1 cellular context compared by ENCODE assay signal in the genomic region with DNA sequence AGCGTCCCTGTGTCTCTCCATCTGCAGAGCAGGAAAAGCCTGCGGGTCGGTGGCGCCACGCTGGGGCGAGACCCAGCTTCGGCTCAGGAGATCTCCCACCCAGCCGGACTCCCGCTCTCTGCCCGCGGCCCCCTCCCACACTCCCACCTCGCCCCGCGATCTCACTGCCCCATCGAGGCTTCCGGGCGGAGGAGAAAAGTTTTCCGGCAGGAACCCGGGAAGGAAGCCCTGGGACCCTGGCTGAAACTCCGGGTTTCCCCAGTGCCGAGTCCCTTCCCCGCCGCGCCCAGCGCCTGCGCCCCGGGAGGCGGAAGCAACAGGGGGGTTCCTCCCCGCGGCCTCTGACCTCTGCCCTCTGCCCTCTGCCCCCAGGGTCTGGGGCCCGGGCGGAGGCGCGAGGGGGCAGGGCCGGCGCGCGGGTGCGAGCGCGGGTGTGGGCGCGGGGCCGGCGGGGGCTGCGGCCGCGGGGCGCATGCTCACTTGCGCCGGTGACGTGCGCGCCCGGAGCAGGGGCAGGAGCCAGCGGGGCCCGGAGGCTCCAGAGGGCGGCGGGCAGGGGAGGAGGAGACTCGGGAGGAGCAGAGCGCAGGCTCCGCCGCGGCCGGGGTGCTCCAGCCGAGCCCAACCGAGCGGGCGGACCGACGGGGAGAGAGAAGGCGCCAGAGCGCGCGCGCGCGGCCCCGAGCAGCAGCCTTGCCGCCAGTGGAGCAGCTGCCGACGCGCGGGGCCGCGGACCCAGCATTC.
TF ChIP-seq lines count a peak whose summit lies in the region.

A gene (plus strand): TSS at position 541 of the 744 bp plus-strand sequence. CDS start 379 bp downstream, outside the sequence.

TF ChIP-seq in HepG2, 621 proteins besides CTCF, POLR2A, EP300 and RAD21 (continued from another document and continues in another):
- TF ChIP-seq ZNF256 (CRISPR knock-in tag; conservative IDR thresholded peaks at IDR 0.05): no peak
- TF ChIP-seq, protein P1, sequence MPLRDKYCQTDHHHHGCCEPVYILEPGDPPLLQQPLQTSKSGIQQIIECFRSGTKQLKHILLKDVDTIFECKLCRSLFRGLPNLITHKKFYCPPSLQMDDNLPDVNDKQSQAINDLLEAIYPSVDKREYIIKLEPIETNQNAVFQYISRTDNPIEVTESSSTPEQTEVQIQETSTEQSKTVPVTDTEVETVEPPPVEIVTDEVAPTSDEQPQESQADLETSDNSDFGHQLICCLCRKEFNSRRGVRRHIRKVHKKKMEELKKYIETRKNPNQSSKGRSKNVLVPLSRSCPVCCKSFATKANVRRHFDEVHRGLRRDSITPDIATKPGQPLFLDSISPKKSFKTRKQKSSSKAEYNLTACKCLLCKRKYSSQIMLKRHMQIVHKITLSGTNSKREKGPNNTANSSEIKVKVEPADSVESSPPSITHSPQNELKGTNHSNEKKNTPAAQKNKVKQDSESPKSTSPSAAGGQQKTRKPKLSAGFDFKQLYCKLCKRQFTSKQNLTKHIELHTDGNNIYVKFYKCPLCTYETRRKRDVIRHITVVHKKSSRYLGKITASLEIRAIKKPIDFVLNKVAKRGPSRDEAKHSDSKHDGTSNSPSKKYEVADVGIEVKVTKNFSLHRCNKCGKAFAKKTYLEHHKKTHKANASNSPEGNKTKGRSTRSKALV (CRISPR knock-in tag; IDR thresholded peaks at IDR 0.05): no peak
- peak; percentile 69; the same call in 1 of the 2 replicates for TF ChIP-seq SRY (CRISPR knock-in tag; IDR thresholded peaks at IDR 0.05)
- no peak for TF ChIP-seq IKZF1 (IDR thresholded peaks at IDR 0.05)
- TF ChIP-seq, protein P2, sequence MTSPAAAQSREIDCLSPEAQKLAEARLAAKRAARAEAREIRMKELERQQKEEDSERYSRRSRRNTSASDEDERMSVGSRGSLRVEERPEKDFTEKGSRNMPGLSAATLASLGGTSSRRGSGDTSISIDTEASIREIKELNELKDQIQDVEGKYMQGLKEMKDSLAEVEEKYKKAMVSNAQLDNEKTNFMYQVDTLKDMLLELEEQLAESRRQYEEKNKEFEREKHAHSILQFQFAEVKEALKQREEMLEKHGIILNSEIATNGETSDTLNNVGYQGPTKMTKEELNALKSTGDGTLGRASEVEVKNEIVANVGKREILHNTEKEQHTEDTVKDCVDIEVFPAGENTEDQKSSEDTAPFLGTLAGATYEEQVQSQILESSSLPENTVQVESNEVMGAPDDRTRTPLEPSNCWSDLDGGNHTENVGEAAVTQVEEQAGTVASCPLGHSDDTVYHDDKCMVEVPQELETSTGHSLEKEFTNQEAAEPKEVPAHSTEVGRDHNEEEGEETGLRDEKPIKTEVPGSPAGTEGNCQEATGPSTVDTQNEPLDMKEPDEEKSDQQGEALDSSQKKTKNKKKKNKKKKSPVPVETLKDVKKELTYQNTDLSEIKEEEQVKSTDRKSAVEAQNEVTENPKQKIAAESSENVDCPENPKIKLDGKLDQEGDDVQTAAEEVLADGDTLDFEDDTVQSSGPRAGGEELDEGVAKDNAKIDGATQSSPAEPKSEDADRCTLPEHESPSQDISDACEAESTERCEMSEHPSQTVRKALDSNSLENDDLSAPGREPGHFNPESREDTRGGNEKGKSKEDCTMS (CRISPR knock-in tag; conservative IDR thresholded peaks at IDR 0.05): no peak
- no peak; the same call in none of the 2 replicates for TF ChIP-seq ZNF746 (CRISPR knock-in tag; IDR thresholded peaks at IDR 0.05)
- TF ChIP-seq DPF2 (CRISPR knock-in tag; IDR thresholded peaks at IDR 0.05; ENCODE audit: borderline replicate concordance, low read depth): peak; percentile 40; the same call in 1 of the 2 replicates
- TF ChIP-seq, protein P3, sequence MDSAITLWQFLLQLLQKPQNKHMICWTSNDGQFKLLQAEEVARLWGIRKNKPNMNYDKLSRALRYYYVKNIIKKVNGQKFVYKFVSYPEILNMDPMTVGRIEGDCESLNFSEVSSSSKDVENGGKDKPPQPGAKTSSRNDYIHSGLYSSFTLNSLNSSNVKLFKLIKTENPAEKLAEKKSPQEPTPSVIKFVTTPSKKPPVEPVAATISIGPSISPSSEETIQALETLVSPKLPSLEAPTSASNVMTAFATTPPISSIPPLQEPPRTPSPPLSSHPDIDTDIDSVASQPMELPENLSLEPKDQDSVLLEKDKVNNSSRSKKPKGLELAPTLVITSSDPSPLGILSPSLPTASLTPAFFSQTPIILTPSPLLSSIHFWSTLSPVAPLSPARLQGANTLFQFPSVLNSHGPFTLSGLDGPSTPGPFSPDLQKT (CRISPR knock-in tag; IDR thresholded peaks at IDR 0.05; ENCODE audit: borderline replicate concordance): no peak
- TF ChIP-seq PAX8 (CRISPR knock-in tag; IDR thresholded peaks at IDR 0.05; ENCODE audit: borderline replicate concordance): peak; percentile 49; the same call in 1 of the 2 replicates
- no peak for TF ChIP-seq YEATS2 (CRISPR knock-in tag; IDR thresholded peaks at IDR 0.05; ENCODE audit: borderline replicate concordance)
- peak; percentile 68 for TF ChIP-seq YY1 (IDR thresholded peaks at IDR 0.05; ENCODE audit: insufficient read depth, insufficient replicate concordance, low read depth, low read length)
- no peak for TF ChIP-seq TBX3 (IDR thresholded peaks at IDR 0.05; ENCODE audit: borderline replicate concordance)
- TF ChIP-seq NRL (CRISPR knock-in tag; IDR thresholded peaks at IDR 0.05; ENCODE audit: borderline replicate concordance): peak; percentile 60; the same call in 1 of the 2 replicates
- TF ChIP-seq, protein P4, sequence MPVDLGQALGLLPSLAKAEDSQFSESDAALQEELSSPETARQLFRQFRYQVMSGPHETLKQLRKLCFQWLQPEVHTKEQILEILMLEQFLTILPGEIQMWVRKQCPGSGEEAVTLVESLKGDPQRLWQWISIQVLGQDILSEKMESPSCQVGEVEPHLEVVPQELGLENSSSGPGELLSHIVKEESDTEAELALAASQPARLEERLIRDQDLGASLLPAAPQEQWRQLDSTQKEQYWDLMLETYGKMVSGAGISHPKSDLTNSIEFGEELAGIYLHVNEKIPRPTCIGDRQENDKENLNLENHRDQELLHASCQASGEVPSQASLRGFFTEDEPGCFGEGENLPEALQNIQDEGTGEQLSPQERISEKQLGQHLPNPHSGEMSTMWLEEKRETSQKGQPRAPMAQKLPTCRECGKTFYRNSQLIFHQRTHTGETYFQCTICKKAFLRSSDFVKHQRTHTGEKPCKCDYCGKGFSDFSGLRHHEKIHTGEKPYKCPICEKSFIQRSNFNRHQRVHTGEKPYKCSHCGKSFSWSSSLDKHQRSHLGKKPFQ (CRISPR knock-in tag; IDR thresholded peaks at IDR 0.05; ENCODE audit: insufficient replicate concordance): peak; percentile 48
- peak; percentile 69; the same call in 1 of the 2 replicates for TF ChIP-seq MAZ (IDR thresholded peaks at IDR 0.05; ENCODE audit: borderline replicate concordance, low read depth, low read length)
- TF ChIP-seq MAZ (CRISPR knock-in tag; IDR thresholded peaks at IDR 0.05; ENCODE audit: low read depth): peak; percentile 84
- no peak for TF ChIP-seq FOSL1 (CRISPR knock-in tag; IDR thresholded peaks at IDR 0.05; ENCODE audit: borderline replicate concordance)
- peak; percentile 16; the same call in 1 of the 2 replicates for TF ChIP-seq ZNF124 (CRISPR knock-in tag; IDR thresholded peaks at IDR 0.05)
- no peak for TF ChIP-seq ARNT (IDR thresholded peaks at IDR 0.05)
- TF ChIP-seq KDM5A (IDR thresholded peaks at IDR 0.05; ENCODE audit: borderline replicate concordance, low read length): no peak
- TF ChIP-seq SMARCE1 (IDR thresholded peaks at IDR 0.05; ENCODE audit: borderline replicate concordance): no peak
- TF ChIP-seq STAT5B (CRISPR knock-in tag; IDR thresholded peaks at IDR 0.05): no peak
- TF ChIP-seq, protein P5, sequence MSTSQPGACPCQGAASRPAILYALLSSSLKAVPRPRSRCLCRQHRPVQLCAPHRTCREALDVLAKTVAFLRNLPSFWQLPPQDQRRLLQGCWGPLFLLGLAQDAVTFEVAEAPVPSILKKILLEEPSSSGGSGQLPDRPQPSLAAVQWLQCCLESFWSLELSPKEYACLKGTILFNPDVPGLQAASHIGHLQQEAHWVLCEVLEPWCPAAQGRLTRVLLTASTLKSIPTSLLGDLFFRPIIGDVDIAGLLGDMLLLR (CRISPR knock-in tag; IDR thresholded peaks at IDR 0.05): no peak
- TF ChIP-seq WIZ (CRISPR knock-in tag; IDR thresholded peaks at IDR 0.05): no peak
- TF ChIP-seq, protein P6, sequence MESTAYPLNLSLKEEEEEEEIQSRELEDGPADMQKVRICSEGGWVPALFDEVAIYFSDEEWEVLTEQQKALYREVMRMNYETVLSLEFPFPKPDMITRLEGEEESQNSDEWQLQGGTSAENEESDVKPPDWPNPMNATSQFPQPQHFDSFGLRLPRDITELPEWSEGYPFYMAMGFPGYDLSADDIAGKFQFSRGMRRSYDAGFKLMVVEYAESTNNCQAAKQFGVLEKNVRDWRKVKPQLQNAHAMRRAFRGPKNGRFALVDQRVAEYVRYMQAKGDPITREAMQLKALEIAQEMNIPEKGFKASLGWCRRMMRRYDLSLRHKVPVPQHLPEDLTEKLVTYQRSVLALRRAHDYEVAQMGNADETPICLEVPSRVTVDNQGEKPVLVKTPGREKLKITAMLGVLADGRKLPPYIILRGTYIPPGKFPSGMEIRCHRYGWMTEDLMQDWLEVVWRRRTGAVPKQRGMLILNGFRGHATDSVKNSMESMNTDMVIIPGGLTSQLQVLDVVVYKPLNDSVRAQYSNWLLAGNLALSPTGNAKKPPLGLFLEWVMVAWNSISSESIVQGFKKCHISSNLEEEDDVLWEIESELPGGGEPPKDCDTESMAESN (CRISPR knock-in tag; conservative IDR thresholded peaks at IDR 0.05): 0 out of 2 replicates have a peak, but pooled peaks have one; percentile 30
- TF ChIP-seq SNRNP70 (IDR thresholded peaks at IDR 0.05; ENCODE audit: low read depth, low read length): no peak
- TF ChIP-seq FOXO1 (CRISPR knock-in tag; IDR thresholded peaks at IDR 0.05): no peak
- TF ChIP-seq DNMT3B (CRISPR knock-in tag; conservative IDR thresholded peaks at IDR 0.05): no peak
- TF ChIP-seq ZNF737 (CRISPR knock-in tag; IDR thresholded peaks at IDR 0.05; ENCODE audit: borderline replicate concordance): no peak
- TF ChIP-seq, protein P7, sequence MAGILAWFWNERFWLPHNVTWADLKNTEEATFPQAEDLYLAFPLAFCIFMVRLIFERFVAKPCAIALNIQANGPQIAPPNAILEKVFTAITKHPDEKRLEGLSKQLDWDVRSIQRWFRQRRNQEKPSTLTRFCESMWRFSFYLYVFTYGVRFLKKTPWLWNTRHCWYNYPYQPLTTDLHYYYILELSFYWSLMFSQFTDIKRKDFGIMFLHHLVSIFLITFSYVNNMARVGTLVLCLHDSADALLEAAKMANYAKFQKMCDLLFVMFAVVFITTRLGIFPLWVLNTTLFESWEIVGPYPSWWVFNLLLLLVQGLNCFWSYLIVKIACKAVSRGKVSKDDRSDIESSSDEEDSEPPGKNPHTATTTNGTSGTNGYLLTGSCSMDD (CRISPR knock-in tag; IDR thresholded peaks at IDR 0.05): no peak
- TF ChIP-seq ZKSCAN1 (IDR thresholded peaks at IDR 0.05; ENCODE audit: low read length): no peak
- TF ChIP-seq ZNF572 (CRISPR knock-in tag; IDR thresholded peaks at IDR 0.05): 0 out of 2 replicates have a peak, but pooled peaks have one; percentile 60
- TF ChIP-seq, protein P8, sequence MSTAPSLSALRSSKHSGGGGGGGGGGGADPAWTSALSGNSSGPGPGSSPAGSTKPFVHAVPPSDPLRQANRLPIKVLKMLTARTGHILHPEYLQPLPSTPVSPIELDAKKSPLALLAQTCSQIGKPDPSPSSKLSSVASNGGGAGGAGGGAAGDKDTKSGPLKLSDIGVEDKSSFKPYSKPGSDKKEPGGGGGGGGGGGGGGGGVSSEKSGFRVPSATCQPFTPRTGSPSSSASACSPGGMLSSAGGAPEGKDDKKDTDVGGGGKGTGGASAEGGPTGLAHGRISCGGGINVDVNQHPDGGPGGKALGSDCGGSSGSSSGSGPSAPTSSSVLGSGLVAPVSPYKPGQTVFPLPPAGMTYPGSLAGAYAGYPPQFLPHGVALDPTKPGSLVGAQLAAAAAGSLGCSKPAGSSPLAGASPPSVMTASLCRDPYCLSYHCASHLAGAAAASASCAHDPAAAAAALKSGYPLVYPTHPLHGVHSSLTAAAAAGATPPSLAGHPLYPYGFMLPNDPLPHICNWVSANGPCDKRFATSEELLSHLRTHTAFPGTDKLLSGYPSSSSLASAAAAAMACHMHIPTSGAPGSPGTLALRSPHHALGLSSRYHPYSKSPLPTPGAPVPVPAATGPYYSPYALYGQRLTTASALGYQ (CRISPR knock-in tag; IDR thresholded peaks at IDR 0.05): peak; percentile 85
- TF ChIP-seq, protein P9, sequence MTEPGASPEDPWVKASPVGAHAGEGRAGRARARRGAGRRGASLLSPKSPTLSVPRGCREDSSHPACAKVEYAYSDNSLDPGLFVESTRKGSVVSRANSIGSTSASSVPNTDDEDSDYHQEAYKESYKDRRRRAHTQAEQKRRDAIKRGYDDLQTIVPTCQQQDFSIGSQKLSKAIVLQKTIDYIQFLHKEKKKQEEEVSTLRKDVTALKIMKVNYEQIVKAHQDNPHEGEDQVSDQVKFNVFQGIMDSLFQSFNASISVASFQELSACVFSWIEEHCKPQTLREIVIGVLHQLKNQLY (CRISPR knock-in tag; IDR thresholded peaks at IDR 0.05): no peak
- TF ChIP-seq NFKB2 (CRISPR knock-in tag; IDR thresholded peaks at IDR 0.05; ENCODE audit: borderline replicate concordance): peak; percentile 77; the same call in 1 of the 2 replicates
- no peak for TF ChIP-seq ZNF652 (CRISPR knock-in tag; IDR thresholded peaks at IDR 0.05; ENCODE audit: borderline replicate concordance, low read depth)
- peak; percentile 59; the same call in 1 of the 2 replicates for TF ChIP-seq MED13 (CRISPR knock-in tag; IDR thresholded peaks at IDR 0.05)
- TF ChIP-seq, protein P10, sequence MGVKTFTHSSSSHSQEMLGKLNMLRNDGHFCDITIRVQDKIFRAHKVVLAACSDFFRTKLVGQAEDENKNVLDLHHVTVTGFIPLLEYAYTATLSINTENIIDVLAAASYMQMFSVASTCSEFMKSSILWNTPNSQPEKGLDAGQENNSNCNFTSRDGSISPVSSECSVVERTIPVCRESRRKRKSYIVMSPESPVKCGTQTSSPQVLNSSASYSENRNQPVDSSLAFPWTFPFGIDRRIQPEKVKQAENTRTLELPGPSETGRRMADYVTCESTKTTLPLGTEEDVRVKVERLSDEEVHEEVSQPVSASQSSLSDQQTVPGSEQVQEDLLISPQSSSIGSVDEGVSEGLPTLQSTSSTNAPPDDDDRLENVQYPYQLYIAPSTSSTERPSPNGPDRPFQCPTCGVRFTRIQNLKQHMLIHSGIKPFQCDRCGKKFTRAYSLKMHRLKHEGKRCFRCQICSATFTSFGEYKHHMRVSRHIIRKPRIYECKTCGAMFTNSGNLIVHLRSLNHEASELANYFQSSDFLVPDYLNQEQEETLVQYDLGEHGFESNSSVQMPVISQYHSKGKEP (CRISPR knock-in tag; IDR thresholded peaks at IDR 0.05): no peak
- no peak for TF ChIP-seq TEAD3 (CRISPR knock-in tag; optimal IDR thresholded peaks at IDR 0.05; ENCODE audit: borderline replicate concordance)
- no peak for TF ChIP-seq HNRNPL (IDR thresholded peaks at IDR 0.05; ENCODE audit: low read depth, low read length)
- no peak for TF ChIP-seq ZSCAN30 (CRISPR knock-in tag; IDR thresholded peaks at IDR 0.05)
- TF ChIP-seq, protein P11, sequence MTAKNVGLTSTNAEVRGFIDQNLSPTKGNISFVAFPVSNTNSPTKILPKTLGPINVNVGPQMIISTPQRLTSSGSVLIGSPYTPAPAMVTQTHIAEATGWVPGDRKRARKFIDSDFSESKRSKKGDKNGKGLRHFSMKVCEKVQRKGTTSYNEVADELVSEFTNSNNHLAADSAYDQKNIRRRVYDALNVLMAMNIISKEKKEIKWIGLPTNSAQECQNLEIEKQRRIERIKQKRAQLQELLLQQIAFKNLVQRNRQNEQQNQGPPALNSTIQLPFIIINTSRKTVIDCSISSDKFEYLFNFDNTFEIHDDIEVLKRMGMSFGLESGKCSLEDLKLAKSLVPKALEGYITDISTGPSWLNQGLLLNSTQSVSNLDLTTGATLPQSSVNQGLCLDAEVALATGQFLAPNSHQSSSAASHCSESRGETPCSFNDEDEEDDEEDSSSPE (CRISPR knock-in tag; IDR thresholded peaks at IDR 0.05): peak; percentile 64
- no peak for TF ChIP-seq ZNF296 (CRISPR knock-in tag; conservative IDR thresholded peaks at IDR 0.05)
- no peak for TF ChIP-seq ATF7 (IDR thresholded peaks at IDR 0.05)
- TF ChIP-seq ATF7 (CRISPR knock-in tag; IDR thresholded peaks at IDR 0.05): peak; percentile 89; the same call in 1 of the 2 replicates
